ENCODE assay signal across 14 cellular contexts in the genomic region with DNA sequence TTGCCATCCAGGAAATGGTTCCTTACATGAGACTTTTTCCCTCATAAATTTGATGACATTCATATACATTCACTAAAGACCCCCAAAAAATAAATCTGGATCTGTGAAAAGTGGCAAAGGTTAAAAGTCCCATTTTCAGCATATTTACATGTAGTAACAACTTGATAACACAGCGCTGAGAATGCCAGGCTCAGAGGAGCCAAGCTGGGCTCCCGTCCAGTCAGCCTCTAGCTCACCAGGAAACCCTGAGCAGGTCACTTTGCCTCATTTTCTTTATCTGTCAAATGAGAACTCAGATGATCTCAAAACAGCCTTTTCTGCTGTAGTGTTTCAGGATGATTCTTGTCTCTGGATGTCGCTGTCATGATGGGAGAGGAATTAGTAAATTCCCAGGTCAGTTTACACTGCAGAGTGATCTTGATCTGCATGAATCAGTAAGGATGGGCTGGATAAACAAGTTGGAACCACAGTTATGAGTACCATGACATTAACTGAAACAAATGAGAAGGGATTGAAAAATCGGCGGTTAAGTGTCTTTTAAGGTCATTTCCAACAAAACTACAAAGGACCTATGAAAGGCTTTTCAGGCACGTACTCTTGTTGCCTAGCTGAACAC.
A peak's percentile ranks its signal among the peaks of the same experiment; 100 is the strongest.
DNase-seq lines count a peak whose midpoint lies in the region; ATAC-seq and TF ChIP-seq lines count a peak whose summit lies in the region.
"Had no signal": no experiment of that assay in that cellular context is flagged by ENCODE, and none has a peak within 500 bp of the region (broad histone marks: within the 10 kb centered on the region; RNA-seq: fewer than 3 reads in every experiment).

No MANE protein-coding gene starts in this region.

- TF ChIP-seq CTCF in heart right ventricle (IDR thresholded peaks at IDR 0.05), result no peak
- no peak for TF ChIP-seq CTCF in gastrocnemius medialis (IDR thresholded peaks at IDR 0.05 in 4 of 5, conservative IDR thresholded peaks at IDR 0.05 in 1 of 5)
- no peak for TF ChIP-seq CTCF in esophagus squamous epithelium (IDR thresholded peaks at IDR 0.05)

- in situ Hi-C loops in gastrocnemius medialis (cut with MboI; ENCODE audit: low sequenced_read_pairs in 4 of 4), result no loop called here

- intact Hi-C loops in heart right ventricle (cut with DNase I) (loop anchor here in 1 of 10 donors (2.0 kb wide), 1 partner anchor 53 kb away; no protein-coding TSS in a partner anchor), gastrocnemius medialis (cut with DNase I; ENCODE audit: low total_unique reads) (no loop called here), esophagus squamous epithelium (cut with DNase I) (no loop called here)

- peak; percentile 54 for DNase-seq in H4 (ENCODE audit: low spot score)
- peak; percentile 19 to 37 for DNase-seq in heart right ventricle
- DNase-seq in gastrocnemius medialis, result no peak
- DNase-seq in GF-D8 (lab: John Stamatoyannopoulos, UW), result no peak
- DNase-seq in islet precursor cell, result no peak
- no peak for DNase-seq in esophagus squamous epithelium (lab: John Stamatoyannopoulos, UW)
- DNase-seq: activated CD4-positive, alpha-beta T cell treated with anti-CD3 and anti-CD28 coated beads, Interleukin-2, amount 50 U/mL, for 48 hours; CD4-positive, alpha-beta T cell; NCI-H2029 treated with DMSO at 0.1 percent for 48 hours; NCI-H774; stimulated activated CD4-positive, alpha-beta T cell treated with anti-CD3 and anti-CD28 coated beads, Interleukin-4, amount 100 ng/mL, for 1 hour; T1000 had no signal

- H3K4me1 ChIP-seq in heart right ventricle, result peaks cover 0 to 43% (median 29%) of the 10 kb centered on the region in 9 donors
- no peaks in the 10 kb centered on the region for H3K4me1 ChIP-seq in gastrocnemius medialis
- peaks cover 0 to 17% (median 5%) of the 10 kb centered on the region in 3 donors for H3K4me1 ChIP-seq in esophagus squamous epithelium

- no peaks in the 10 kb centered on the region for H3K36me3 ChIP-seq in heart right ventricle
- no peaks in the 10 kb centered on the region for H3K36me3 ChIP-seq in gastrocnemius medialis
- H3K36me3 ChIP-seq in esophagus squamous epithelium, result no peaks in the 10 kb centered on the region

- ATAC-seq in SK-N-SH treated with all-trans-retinoic acid at 6 μM for 48 hours (peak; percentile 46), heart right ventricle (peak in 7 of 8 donors; percentile 52 to 78 (median 71)), gastrocnemius medialis (no peak), GM19455 (IDR thresholded peaks at IDR 0.05; ENCODE audit: unreplicated experiment) (no peak)

- H3K9me3 ChIP-seq in heart right ventricle (peaks cover 0 to 6% (median 0%) of the 10 kb centered on the region in 11 donors), gastrocnemius medialis (no peaks in the 10 kb centered on the region), esophagus squamous epithelium (no peaks in the 10 kb centered on the region)

- WGBS in heart right ventricle, 2 donors, result 60 to 72% methylated on average over 6 of the region's 6 CpGs
- WGBS in esophagus squamous epithelium, 2 donors, result 67 to 69% methylated on average over 6 of the region's 6 CpGs

- H3K4me3 ChIP-seq in heart right ventricle (no peak overlapping the region), gastrocnemius medialis (no peak overlapping the region), esophagus squamous epithelium (no peak overlapping the region)

- TF ChIP-seq POLR2A in gastrocnemius medialis (IDR thresholded peaks at IDR 0.05) (no peak), esophagus squamous epithelium (IDR thresholded peaks at IDR 0.05) (no peak)

- H3K27me3 ChIP-seq in heart right ventricle (peaks cover 0 to 2% (median 0%) of the 10 kb centered on the region in 7 donors), gastrocnemius medialis (peaks cover 0 to 4% (median 2%) of the 10 kb centered on the region in 3 donors), esophagus squamous epithelium (no peaks in the 10 kb centered on the region)

- H3K27ac ChIP-seq in heart right ventricle, result peak overlapping the region in 9 of 10 donors; percentile 22 to 81 (median 58)
- H3K27ac ChIP-seq in gastrocnemius medialis, result peak overlapping the region in 3 of 4 donors; percentile 32 to 57 (median 52)
- H3K27ac ChIP-seq in esophagus squamous epithelium, result peak overlapping the region in 1 of 4 donors; percentile 21

TF ChIP-seq in SK-N-SH treated with all-trans-retinoic acid at 6 μM for 48 hours, 23 proteins besides CTCF, POLR2A, EP300 and RAD21:
- 0 out of 2 replicates have a peak, but pooled peaks have one; percentile 13 for TF ChIP-seq GLIS3 (CRISPR knock-in tag; IDR thresholded peaks at IDR 0.05)
- no peak for TF ChIP-seq ZNF70 (CRISPR knock-in tag; IDR thresholded peaks at IDR 0.05)
- TF ChIP-seq, protein P1, sequence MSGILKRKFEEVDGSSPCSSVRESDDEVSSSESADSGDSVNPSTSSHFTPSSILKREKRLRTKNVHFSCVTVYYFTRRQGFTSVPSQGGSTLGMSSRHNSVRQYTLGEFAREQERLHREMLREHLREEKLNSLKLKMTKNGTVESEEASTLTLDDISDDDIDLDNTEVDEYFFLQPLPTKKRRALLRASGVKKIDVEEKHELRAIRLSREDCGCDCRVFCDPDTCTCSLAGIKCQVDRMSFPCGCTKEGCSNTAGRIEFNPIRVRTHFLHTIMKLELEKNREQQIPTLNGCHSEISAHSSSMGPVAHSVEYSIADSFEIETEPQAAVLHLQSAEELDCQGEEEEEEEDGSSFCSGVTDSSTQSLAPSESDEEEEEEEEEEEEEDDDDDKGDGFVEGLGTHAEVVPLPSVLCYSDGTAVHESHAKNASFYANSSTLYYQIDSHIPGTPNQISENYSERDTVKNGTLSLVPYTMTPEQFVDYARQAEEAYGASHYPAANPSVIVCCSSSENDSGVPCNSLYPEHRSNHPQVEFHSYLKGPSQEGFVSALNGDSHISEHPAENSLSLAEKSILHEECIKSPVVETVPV (CRISPR knock-in tag; IDR thresholded peaks at IDR 0.05), result no peak
- peak; percentile 55 for TF ChIP-seq ISL1 (CRISPR knock-in tag; IDR thresholded peaks at IDR 0.05)

Comparison
In these comparisons a context has a peak if more than half of its experiments do, and no peak if none do; other contexts are left out.
1. DNase-seq: peak in H4 (single experiment) and heart right ventricle (2 of 2); none in gastrocnemius medialis (0 of 2), GF-D8 (single experiment), islet precursor cell (single experiment) and esophagus squamous epithelium (single experiment).
2. ATAC-seq: peak in SK-N-SH treated with all-trans-retinoic acid at 6 μM for 48 hours (single experiment) and heart right ventricle (7 of 8); none in gastrocnemius medialis (0 of 2) and GM19455 (single experiment).